In the genomic region with DNA sequence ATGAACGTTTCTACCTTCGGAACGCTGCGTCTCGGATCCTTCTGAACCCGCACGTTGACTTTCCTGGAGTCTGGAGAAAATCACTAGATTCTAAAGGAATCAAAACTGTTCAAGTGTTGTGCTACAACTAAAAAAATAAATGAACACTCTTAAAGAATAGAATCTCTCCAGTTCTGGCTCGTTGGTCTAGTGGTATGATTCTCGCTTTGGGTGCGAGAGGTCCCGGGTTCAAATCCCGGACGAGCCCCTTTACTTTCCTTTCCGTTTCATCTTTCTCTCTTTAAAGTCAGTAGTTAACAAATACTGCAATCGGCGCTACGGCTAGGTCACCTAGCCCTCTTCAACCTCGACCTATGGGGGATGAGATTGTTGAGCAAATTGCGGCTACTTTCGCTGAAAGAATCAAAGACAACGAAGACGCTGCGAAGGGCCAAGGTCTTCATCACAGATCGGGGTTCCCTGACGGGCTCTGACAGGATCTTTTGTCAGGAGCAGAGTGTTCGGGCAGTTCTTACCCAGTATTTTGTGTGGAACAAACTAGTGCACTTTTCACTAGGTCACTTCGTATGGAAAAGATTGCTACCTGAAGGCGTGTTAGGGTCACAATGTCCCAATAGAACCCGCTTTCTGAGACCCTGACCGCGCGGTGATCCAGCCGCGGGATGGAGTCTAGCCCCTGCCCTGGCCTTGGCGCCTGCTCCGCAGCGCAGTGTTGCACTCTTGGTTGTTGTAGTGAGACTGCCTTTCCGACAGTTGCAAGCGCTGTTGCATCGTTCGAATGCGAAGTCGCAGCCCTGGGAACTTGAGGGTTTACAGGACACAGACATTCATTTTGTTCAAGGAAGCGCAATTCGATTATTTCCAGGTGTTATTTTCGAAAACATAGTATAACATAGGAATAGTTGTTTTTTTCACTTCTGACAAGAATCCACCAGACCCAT, we compare ENCODE assay signal across 8 cellular contexts. TPM values are rescaled to one million over a fixed set of nuclear protein-coding genes. Genes with fewer than 3 reads are reported as not detected.
DNase-seq lines count a peak whose midpoint lies in the region; ATAC-seq, FAIRE-seq and TF ChIP-seq lines count a peak whose summit lies in the region.

No MANE protein-coding gene starts in this region.

- peaks cover 47% of the 10 kb centered on the region for H3K4me1 Mint-ChIP-seq in activated naive CD8-positive, alpha-beta T cell treated with anti-CD3 and anti-CD28 coated beads, Interleukin-2, amount 50 U/mL, for 24 hours

- H3K36me3 ChIP-seq in SJSA1, result no peaks in the 10 kb centered on the region

- no peak overlapping the region for H3K27ac ChIP-seq in SJSA1

- FAIRE-seq in D721Med (lab: Jason Lieb, UNC), result no peak

- peaks cover 50% of the 10 kb centered on the region for H3K27me3 Mint-ChIP-seq in activated naive CD8-positive, alpha-beta T cell treated with anti-CD3 and anti-CD28 coated beads, Interleukin-2, amount 50 U/mL, for 24 hours

- H3K9me3 Mint-ChIP-seq in activated naive CD8-positive, alpha-beta T cell treated with anti-CD3 and anti-CD28 coated beads, Interleukin-2, amount 50 U/mL, for 24 hours, result no peaks in the 10 kb centered on the region

- H3K27ac Mint-ChIP-seq in activated naive CD8-positive, alpha-beta T cell treated with anti-CD3 and anti-CD28 coated beads, Interleukin-2, amount 50 U/mL, for 24 hours, result peak overlapping the region; percentile 92

- peaks cover 19% of the 10 kb centered on the region for H3K27me3 ChIP-seq in SJSA1 (replicated peaks)

- peaks cover 8% of the 10 kb centered on the region for H3K36me3 Mint-ChIP-seq in activated naive CD8-positive, alpha-beta T cell treated with anti-CD3 and anti-CD28 coated beads, Interleukin-2, amount 50 U/mL, for 24 hours (ENCODE audit: low read depth)

- H3K4me3 Mint-ChIP-seq in activated naive CD8-positive, alpha-beta T cell treated with anti-CD3 and anti-CD28 coated beads, Interleukin-2, amount 50 U/mL, for 24 hours, result peak overlapping the region; percentile 85

- no peaks in the 10 kb centered on the region for H3K9me3 ChIP-seq in SJSA1 (replicated peaks)

- H3K4me1 ChIP-seq in SJSA1 (replicated peaks), result peaks cover 18% of the 10 kb centered on the region

- TF ChIP-seq CTCF in retinal pigment epithelial cell (conservative IDR thresholded peaks at IDR 0.05; ENCODE audit: low read depth, low read length), result no peak
- TF ChIP-seq CTCF in D721Med (IDR thresholded peaks at IDR 0.05; ENCODE audit: insufficient read depth, missing control alignments), result no peak

- H3K4me3 ChIP-seq in SJSA1, result peak overlapping the region; percentile 31
- H3K4me3 ChIP-seq in retinal pigment epithelial cell (ENCODE audit: low read length), result peak overlapping the region; percentile 57

- ATAC-seq in GM21423 (IDR thresholded peaks at IDR 0.05; ENCODE audit: unreplicated experiment), result peak; percentile 69
- ATAC-seq in activated naive CD8-positive, alpha-beta T cell treated with anti-CD3 and anti-CD28 coated beads, Interleukin-2, amount 50 U/mL, for 24 hours, result peak; percentile 84

- DNase-seq in COLO829 (ENCODE audit: low spot score) (peak; percentile 86), HuH-7 (ENCODE audit: low spot score) (peak; percentile 68), SJSA1 (ENCODE audit: low read depth in 1 of 2, low spot score in 2 of 2) (peak; percentile 76 to 88), hepatic stellate cell (ENCODE audit: low spot score) (peak; percentile 69), retinal pigment epithelial cell (ENCODE audit: low read depth) (no peak), D721Med (ENCODE audit: insufficient read length, low spot score) (no peak)
- DNase-seq in activated naive CD8-positive, alpha-beta T cell treated with anti-CD3 and anti-CD28 coated beads, Interleukin-2, amount 50 U/mL, for 24 hours, result peak; percentile 71

RNA-seq across cellular contexts. Expression of a gene that starts 8.4 kb away (rescaled TPM):
- not detected in 2 replicates for total RNA-seq in SJSA1 (2014; rRNA removed; shearing (Covaris generic))

RNA-seq across cellular contexts. Expression of a gene that starts 41.9 kb away (rescaled TPM):
- total RNA-seq in SJSA1 (2014; rRNA removed; shearing (Covaris generic)), result not detected in 2 replicates

RNA-seq across cellular contexts. Expression of a gene that starts 45.3 kb away (rescaled TPM):
- total RNA-seq in SJSA1 (2014; rRNA removed; shearing (Covaris generic)), result not detected in 2 replicates

RNA-seq across cellular contexts. Expression of a gene that starts 51.3 kb away (rescaled TPM):
- total RNA-seq in SJSA1 (2014; rRNA removed; shearing (Covaris generic)), result 0.63 and 4.6 TPM in 2 replicates

RNA-seq across cellular contexts. Expression of a gene that starts 55.5 kb away (rescaled TPM):
- total RNA-seq in SJSA1 (2014; rRNA removed; shearing (Covaris generic)), result 2.7 and 4.4 TPM in 2 replicates

Comparison
In these comparisons a context has a peak if more than half of its experiments do, and no peak if none do; other contexts are left out.
1. DNase-seq: peak in COLO829 (single experiment), HuH-7 (single experiment), SJSA1 (2 of 2), activated naive CD8-positive, alpha-beta T cell treated with anti-CD3 and anti-CD28 coated beads, Interleukin-2, amount 50 U/mL, for 24 hours (single experiment) and hepatic stellate cell (single experiment); none in retinal pigment epithelial cell (single experiment) and D721Med (single experiment).